Comparison of ENCODE assay signal across 8 cellular contexts in genomic region chr14:105488781-105489606, GRCh38. TPM values are rescaled to one million over a fixed set of nuclear protein-coding genes. Genes with fewer than 3 reads are reported as not detected.
DNase-seq lines count a peak whose midpoint lies in the region; ATAC-seq and TF ChIP-seq lines count a peak whose summit lies in the region.

No MANE protein-coding gene starts in this region.

- peak overlapping the region; percentile 97 for H3K27ac ChIP-seq in CD8-positive, alpha-beta memory T cell (ENCODE audit: low read depth, low read length)
- H3K27ac ChIP-seq in PC-9: no peak overlapping the region
- H3K27ac ChIP-seq in esophagus muscularis mucosa (replicated peaks in 1 of 4): peak overlapping the region; percentile 93 to 99 (median 96)

- H3K79me2 ChIP-seq in PC-9 (ENCODE audit: low read depth): 0 out of 2 replicates have a peak, but pooled peaks cover 5% of the 10 kb centered on the region

- no peaks in the 10 kb centered on the region for H3K27me3 ChIP-seq in CD8-positive, alpha-beta memory T cell (ENCODE audit: insufficient read depth, low read length, poor library complexity, severe bottlenecking)
- H3K27me3 ChIP-seq in PC-9 (ENCODE audit: insufficient read depth, low read depth) (no peaks in the 10 kb centered on the region), esophagus muscularis mucosa (peaks cover 0 to 14% (median 0%) of the 10 kb centered on the region in 4 donors)

- peaks cover 0 to 5% of the 10 kb centered on the region in 2 donors for H3K27me3 Mint-ChIP-seq in CD8-positive, alpha-beta memory T cell

- H4K20me1 ChIP-seq in PC-9 (ENCODE audit: insufficient read depth): peaks cover 6% of the 10 kb centered on the region

- peaks cover 0 to 22% (median 0%) of the 10 kb centered on the region in 3 donors for H3K36me3 Mint-ChIP-seq in CD8-positive, alpha-beta memory T cell

- CTCF ChIA-PET in CD8-positive, alpha-beta memory T cell (lab: Charles Lee): interaction anchor here (0.8 to 5.8 kb wide), 28 partner anchors 8 to 670 kb away, joined by 3 to 135 read pairs (median 4); partner anchors contain the start of genes BRF1, CRIP2, PACS2 and TEX22
- CTCF ChIA-PET in PC-9 (lab: Charles Lee): interaction anchor here (0.6 to 1.8 kb wide), 4 partner anchors 8 to 170 kb away, joined by 3 to 13 read pairs (median 8); no protein-coding TSS in a partner anchor

- no peak for TF ChIP-seq POLR2A in esophagus muscularis mucosa (IDR thresholded peaks at IDR 0.05; ENCODE audit: low read depth)

- no peaks in the 10 kb centered on the region for H3K9me3 Mint-ChIP-seq in CD8-positive, alpha-beta memory T cell

- H3K4me2 ChIP-seq in PC-9: peak overlapping the region; percentile 87

- peak overlapping the region; percentile 82 for H3K4me3 ChIP-seq in CD8-positive, alpha-beta memory T cell (ENCODE audit: low read length)
- peak overlapping the region; percentile 64; the same call in 1 of the 2 replicates for H3K4me3 ChIP-seq in PC-9
- H3K4me3 ChIP-seq in esophagus muscularis mucosa: peak overlapping the region; percentile 68 to 75 (median 72)
- H3K4me3 ChIP-seq in foreskin fibroblast (ENCODE audit: low read depth in 1 of 2, low read length in 2 of 2): no peak overlapping the region

- intact Hi-C loops in PC-9 (cut with micrococcal nuclease; ENCODE audit: unreplicated experiment) (loop anchor here (1.0 to 2.0 kb wide), 2 partner anchors 8 to 40 kb away; no protein-coding TSS in a partner anchor), esophagus muscularis mucosa (cut with DNase I) (loop anchor here (5.0 kb wide), 1 partner anchor 42 kb away; no protein-coding TSS in a partner anchor), posterior vena cava (cut with DNase I) (loop anchor here in 1 of 2 donors (5.0 kb wide), 1 partner anchor 42 kb away; no protein-coding TSS in a partner anchor)

- peaks cover 13% of the 10 kb centered on the region; the same call in 1 of the 2 replicates for H3F3A ChIP-seq in PC-9 (ENCODE audit: insufficient read depth, low read depth)

- TF ChIP-seq EP300 in esophagus muscularis mucosa (IDR thresholded peaks at IDR 0.05): no peak

- peak overlapping the region; percentile 91 to 100 (median 98) for H3K27ac Mint-ChIP-seq in CD8-positive, alpha-beta memory T cell

- H3K4me3 Mint-ChIP-seq in CD8-positive, alpha-beta memory T cell: peak overlapping the region; percentile 88 to 94 (median 92)

- no peak for ATAC-seq in HG03378 (IDR thresholded peaks at IDR 0.05; ENCODE audit: unreplicated experiment)

- H2AFZ ChIP-seq in PC-9: no peak overlapping the region

- whole genome bisulfite sequencing in esophagus muscularis mucosa: 37% methylated on average over 7 of the region's 21 CpGs

- no peak for TF ChIP-seq CTCF in PC-9 (conservative IDR thresholded peaks at IDR 0.05)
- no peak for TF ChIP-seq CTCF in esophagus muscularis mucosa (IDR thresholded peaks at IDR 0.05)
- TF ChIP-seq CTCF in foreskin fibroblast (IDR thresholded peaks at IDR 0.05; ENCODE audit: low read depth, low read length): no peak

- H3K9me3 ChIP-seq in CD8-positive, alpha-beta memory T cell (ENCODE audit: low read length): no peaks in the 10 kb centered on the region
- no peaks in the 10 kb centered on the region for H3K9me3 ChIP-seq in PC-9 (ENCODE audit: insufficient read depth, low read depth)
- H3K9me3 ChIP-seq in esophagus muscularis mucosa: no peaks in the 10 kb centered on the region

- H3K4me1 ChIP-seq in CD8-positive, alpha-beta memory T cell (ENCODE audit: insufficient read depth, low read length): peaks cover 52% of the 10 kb centered on the region
- H3K4me1 ChIP-seq in PC-9 (replicated peaks; ENCODE audit: insufficient read depth): peaks cover 28% of the 10 kb centered on the region
- H3K4me1 ChIP-seq in esophagus muscularis mucosa: peaks cover 67 to 86% (median 76%) of the 10 kb centered on the region in 4 donors

- no peaks in the 10 kb centered on the region for H3K9me2 ChIP-seq in PC-9 (ENCODE audit: insufficient read depth)

- POLR2A ChIA-PET in CD8-positive, alpha-beta memory T cell (lab: Charles Lee): interaction anchor here (0.6 to 3.3 kb wide), 11 partner anchors 8 to 425 kb away, joined by 3 to 66 read pairs (median 5); partner anchors contain the start of gene GPR132
- POLR2A ChIA-PET in PC-9 (lab: Charles Lee; ENCODE audit: unreplicated experiment): no interaction called here

- peak in 1 of 5 donors; percentile 61 for DNase-seq in CD8-positive, alpha-beta memory T cell
- DNase-seq in PC-9 (no peak), esophagus muscularis mucosa (ENCODE audit: extremely low spot score) (no peak), posterior vena cava (ENCODE audit: low spot score) (peak; percentile 85), foreskin fibroblast (no peak), cerebellar nuclear complex (lab: John Stamatoyannopoulos, UW) (no peak), inferior parietal cortex (ENCODE audit: extremely low spot score) (no peak)

- H3K4me1 Mint-ChIP-seq in CD8-positive, alpha-beta memory T cell: peaks cover 24 to 67% (median 30%) of the 10 kb centered on the region in 3 donors

- H3K36me3 ChIP-seq in CD8-positive, alpha-beta memory T cell (ENCODE audit: insufficient read depth, low read length): no peaks in the 10 kb centered on the region
- H3K36me3 ChIP-seq in PC-9 (ENCODE audit: low read depth): no peaks in the 10 kb centered on the region
- peaks cover 4 to 13% (median 6%) of the 10 kb centered on the region in 4 donors for H3K36me3 ChIP-seq in esophagus muscularis mucosa

- BruUV-seq in PC-9 (replicated peaks; lab: Mats Ljungman, UMichigan): no TSS peak

RNA-seq across cellular contexts. Expression of gene TEDC1, which starts 2.1 kb away (rescaled TPM):
- 10 to 100 TPM; 52.1 to 56.5 TPM for total RNA-seq in CD8-positive, alpha-beta memory T cell
- 14.7 TPM for polyA plus RNA-seq in CD8-positive, alpha-beta memory T cell
- total RNA-seq in PC-9 (2021) (21.2 and 31.9 TPM in 2 replicates), esophagus muscularis mucosa (1 to 10 TPM; 3.8 to 6.6 (median 4.7) TPM), posterior vena cava (10 to 100 TPM in 1 of 2 donors, 1 to 10 TPM in 1; 7.9 to 15.4 TPM)

RNA-seq across cellular contexts. Expression of gene CRIP1, which starts 2.3 kb away (rescaled TPM):
- total RNA-seq in CD8-positive, alpha-beta memory T cell: 100 to 1,000 TPM; 463 to 468 TPM
- polyA plus RNA-seq in CD8-positive, alpha-beta memory T cell: 1,031 TPM
- total RNA-seq in PC-9 (2021) (296 and 374 TPM in 2 replicates), esophagus muscularis mucosa (100 to 1,000 TPM in 1 of 4 donors, 10 to 100 TPM in 3; 34.0 to 110 (median 54.6) TPM), posterior vena cava (100 to 1,000 TPM; 122 to 285 TPM)

RNA-seq across cellular contexts. Expression of gene CRIP2, which starts 14.4 kb away (rescaled TPM):
- total RNA-seq in CD8-positive, alpha-beta memory T cell: 1 to 10 TPM; 2.7 to 4.5 TPM
- polyA plus RNA-seq in CD8-positive, alpha-beta memory T cell: 31.5 TPM
- total RNA-seq in PC-9 (2021) (42.5 and 50.2 TPM in 2 replicates), esophagus muscularis mucosa (100 to 1,000 TPM; 283 to 578 (median 392) TPM), posterior vena cava (100 to 1,000 TPM; 187 to 199 TPM)

RNA-seq across cellular contexts. Expression of gene TMEM121, which starts 37.4 kb away (rescaled TPM):
- 10 to 100 TPM; 14.2 to 17.1 TPM for total RNA-seq in CD8-positive, alpha-beta memory T cell
- 3.8 TPM for polyA plus RNA-seq in CD8-positive, alpha-beta memory T cell
- 1.0 and 1.1 TPM in 2 replicates for total RNA-seq in PC-9 (2021)
- 10 to 100 TPM in 1 of 4 donors, 1 to 10 TPM in 3; 2.9 to 13.0 (median 5.4) TPM for total RNA-seq in esophagus muscularis mucosa
- total RNA-seq in posterior vena cava: 1 to 10 TPM; 1.9 to 2.2 TPM

Comparison
In these comparisons a context has a peak if more than half of its experiments do, and no peak if none do; other contexts are left out.
1. H3K4me3 ChIP-seq: peak in CD8-positive, alpha-beta memory T cell (single experiment), PC-9 (single experiment) and esophagus muscularis mucosa (4 of 4); none in foreskin fibroblast (0 of 2).